In genomic region chr5:172658391-172658790, GRCh38 we compare ENCODE assay signal across 18 cellular contexts. TPM values are rescaled to one million over a fixed set of nuclear protein-coding genes. Genes with fewer than 3 reads are reported as not detected.
A peak's percentile ranks its signal among the peaks of the same experiment; 100 is the strongest.
DNase-seq lines count a peak whose midpoint lies in the region; ATAC-seq and TF ChIP-seq lines count a peak whose summit lies in the region.
"Had no signal": no experiment of that assay in that cellular context is flagged by ENCODE, and none has a peak within 500 bp of the region (broad histone marks: within the 10 kb centered on the region; RNA-seq: fewer than 3 reads in every experiment).

No MANE protein-coding gene starts in this region.

- H3K27me3 ChIP-seq in breast epithelium (no peaks in the 10 kb centered on the region), esophagus squamous epithelium (no peaks in the 10 kb centered on the region), neuronal stem cell (ENCODE audit: control insufficient read depth in 3 of 3, insufficient read depth in 3 of 3, low read depth in 1 of 3, low read length in 3 of 3) (no peaks in the 10 kb centered on the region), transverse colon (no peaks in the 10 kb centered on the region)

- H3K36me3 ChIP-seq in breast epithelium: no peaks in the 10 kb centered on the region
- peaks cover 0 to 21% (median 0%) of the 10 kb centered on the region in 3 donors for H3K36me3 ChIP-seq in esophagus squamous epithelium
- H3K36me3 ChIP-seq in neuronal stem cell (replicated peaks in 1 of 2; ENCODE audit: control insufficient read depth in 2 of 2, insufficient read depth in 2 of 2, low read length in 2 of 2): peaks cover 0 to 3% of the 10 kb centered on the region in 2 donors
- H3K36me3 ChIP-seq in transverse colon: no peaks in the 10 kb centered on the region

- no peaks in the 10 kb centered on the region for H3K9me3 Mint-ChIP-seq in MCF 10A (ENCODE audit: unreplicated experiment)

- no peak for DNase-seq in breast epithelium (ENCODE audit: low spot score in 2 of 2)
- DNase-seq in MCF 10A (ENCODE audit: unreplicated experiment): no peak
- no peak for DNase-seq in esophagus squamous epithelium (lab: John Stamatoyannopoulos, UW)
- no peak for DNase-seq in neuronal stem cell (ENCODE audit: low spot score)
- DNase-seq in transverse colon: no peak
- no peak for DNase-seq in NCI-H1417 (lab: John Stamatoyannopoulos, UW)
- DNase-seq in activated gamma-delta T cell treated with Interleukin-2 at 50 U/mL for 16 hours: no peak
- DNase-seq: 8988T; CD4-positive, alpha-beta T cell; DMS79 treated with DMSO at 0.1 percent for 48 hours; effector memory CD8-positive, alpha-beta T cell; foreskin fibroblast; KBM-7; NCI-H1092; NCI-H748 treated with DMSO at 0.1 percent for 48 hours had no signal

- TF ChIP-seq CTCF in breast epithelium (IDR thresholded peaks at IDR 0.05) (no peak), MCF 10A (IDR thresholded peaks at IDR 0.05; ENCODE audit: unreplicated experiment) (no peak), esophagus squamous epithelium (IDR thresholded peaks at IDR 0.05) (no peak), transverse colon (IDR thresholded peaks at IDR 0.05) (no peak)

- H3K4me1 ChIP-seq in breast epithelium (no peaks in the 10 kb centered on the region), esophagus squamous epithelium (peaks cover 18 to 74% (median 50%) of the 10 kb centered on the region in 3 donors), neuronal stem cell (ENCODE audit: control insufficient read depth in 2 of 2, insufficient read depth in 1 of 2, low read depth in 1 of 2, low read length in 2 of 2) (peaks cover 19 to 23% of the 10 kb centered on the region in 2 donors), transverse colon (peaks cover 33 to 53% (median 38%) of the 10 kb centered on the region in 4 donors)

- WGBS in esophagus squamous epithelium, 2 donors: 68 to 75% methylated on average over 4 to 8 of the region's 8 CpGs
- WGBS in neuronal stem cell (ENCODE audit: extremely low coverage in 2 of 2, insufficient read length in 2 of 2, insufficient replicate concordance in 1 of 2), 2 donors: no CpG with 5 or more reads among the region's 8 CpGs
- WGBS in transverse colon (ENCODE audit: low coverage in 1 of 2), 2 donors: 64% methylated on average over 7 of the region's 8 CpGs; no CpG with 5 or more reads in 1 of the 2 donors

- peaks cover 5% of the 10 kb centered on the region for H3K79me1 ChIP-seq in neuronal stem cell (ENCODE audit: low read depth, low read length)

- TF ChIP-seq EP300 in transverse colon (IDR thresholded peaks at IDR 0.05; ENCODE audit: low read depth): no peak

- peaks cover 15% of the 10 kb centered on the region for H3K4me1 Mint-ChIP-seq in MCF 10A (ENCODE audit: insufficient read depth, unreplicated experiment)

- no peak overlapping the region for H3K4me2 ChIP-seq in neuronal stem cell (ENCODE audit: insufficient read depth, low read length, poor library complexity, severe bottlenecking)

- H3K9ac ChIP-seq in neuronal stem cell (ENCODE audit: low read depth, low read length, poor library complexity): no peak overlapping the region

- H3K27me3 Mint-ChIP-seq in MCF 10A (ENCODE audit: insufficient read depth, unreplicated experiment): no peaks in the 10 kb centered on the region
- H3K27me3 Mint-ChIP-seq: CD4-positive, alpha-beta T cell had no signal

- H3K27ac Mint-ChIP-seq in MCF 10A (ENCODE audit: low read depth, unreplicated experiment): no peak overlapping the region
- H3K27ac Mint-ChIP-seq: CD4-positive, alpha-beta T cell; WTC11 had no signal

- H3K27ac ChIP-seq in breast epithelium: peak overlapping the region; percentile 65 to 85
- peak overlapping the region; percentile 72 to 90 (median 88) for H3K27ac ChIP-seq in esophagus squamous epithelium
- H3K27ac ChIP-seq in neuronal stem cell (replicated peaks; ENCODE audit: low read length): peak overlapping the region; percentile 6
- H3K27ac ChIP-seq in transverse colon: peak overlapping the region; percentile 86 to 94 (median 90)
- H3K27ac ChIP-seq: HL-60 had no signal

- in situ Hi-C loops in transverse colon (cut with MboI; ENCODE audit: low pct_ligation_motif_present in 1 of 4, low pct_unique_long_range_greater_than_20kb in 1 of 4, low sequenced_read_pairs in 3 of 4): no loop called here

- POLR2A ChIA-PET in MCF 10A (lab: Yijun Ruan, JAX): interaction anchor here (0.6 to 1.6 kb wide), 2 partner anchors 21 to 96 kb away, joined by 3 to 4 read pairs; no protein-coding TSS in a partner anchor

- no peak overlapping the region for H2AFZ ChIP-seq in neuronal stem cell (ENCODE audit: low read length)

- no peak for ATAC-seq in HG03196 (IDR thresholded peaks at IDR 0.05; ENCODE audit: unreplicated experiment)
- ATAC-seq: effector memory CD8-positive, alpha-beta T cell; WTC11 had no signal

- no peak overlapping the region for H4K91ac ChIP-seq in neuronal stem cell (ENCODE audit: low read depth, low read length, poor library complexity)

- intact Hi-C loops in breast epithelium (cut with DNase I; ENCODE audit: low total_unique reads): no loop called here
- intact Hi-C loops in MCF 10A (cut with micrococcal nuclease): no loop called here
- intact Hi-C loops in esophagus squamous epithelium (cut with DNase I): no loop called here
- intact Hi-C loops in transverse colon (cut with DNase I; ENCODE audit: low total_unique reads): loop anchor here (5.0 kb wide), 1 partner anchor 101 kb away; no protein-coding TSS in a partner anchor

- H3K4me3 ChIP-seq in breast epithelium: no peak overlapping the region
- no peak overlapping the region for H3K4me3 ChIP-seq in esophagus squamous epithelium
- H3K4me3 ChIP-seq in neuronal stem cell (ENCODE audit: low read length in 2 of 2): no peak overlapping the region
- no peak overlapping the region for H3K4me3 ChIP-seq in transverse colon

- no peak overlapping the region for H3K4ac ChIP-seq in neuronal stem cell (ENCODE audit: low read length)

- H3K9me3 ChIP-seq in breast epithelium (peaks cover 14 to 17% of the 10 kb centered on the region in 2 donors), esophagus squamous epithelium (peaks cover 0 to 16% (median 11%) of the 10 kb centered on the region in 3 donors), neuronal stem cell (replicated peaks in 1 of 2; ENCODE audit: control insufficient read depth in 2 of 2, insufficient read depth in 1 of 2, low read depth in 1 of 2, low read length in 2 of 2) (peaks cover 3 to 15% of the 10 kb centered on the region in 2 donors), transverse colon (no peaks in the 10 kb centered on the region)

- peak overlapping the region; percentile 68 for H3K18ac ChIP-seq in neuronal stem cell (ENCODE audit: low read length)

- CTCF ChIA-PET in MCF 10A (lab: Yijun Ruan, JAX): interaction anchor here (1.0 to 2.5 kb wide), 5 partner anchors 15 to 618 kb away, joined by 3 to 10 read pairs (median 3); no protein-coding TSS in a partner anchor

- H4K8ac ChIP-seq in neuronal stem cell (ENCODE audit: low read depth, low read length): no peak overlapping the region

- no peak overlapping the region for H3K14ac ChIP-seq in neuronal stem cell (ENCODE audit: low read length)

- peak overlapping the region; percentile 28 for H2BK15ac ChIP-seq in neuronal stem cell (ENCODE audit: low read length)

- no peak for TF ChIP-seq POLR2A in breast epithelium (IDR thresholded peaks at IDR 0.05)
- no peak for TF ChIP-seq POLR2A in esophagus squamous epithelium (IDR thresholded peaks at IDR 0.05)
- TF ChIP-seq POLR2A in transverse colon (IDR thresholded peaks at IDR 0.05): no peak

- no TSS peak for BruUV-seq in MCF 10A (replicated peaks; lab: Mats Ljungman, UMichigan)

- H2BK5ac ChIP-seq in neuronal stem cell (ENCODE audit: low read length): no peak overlapping the region

- H3K4me3 Mint-ChIP-seq in MCF 10A (ENCODE audit: unreplicated experiment): no peak overlapping the region
- H3K4me3 Mint-ChIP-seq: CD4-positive, alpha-beta T cell; effector memory CD8-positive, alpha-beta T cell; WTC11 had no signal

- no peak overlapping the region for H3K23ac ChIP-seq in neuronal stem cell (ENCODE audit: low read depth, low read length, poor library complexity)

- no peak overlapping the region for H2BK120ac ChIP-seq in neuronal stem cell (ENCODE audit: low read depth, low read length)

- no peak overlapping the region for H2BK12ac ChIP-seq in neuronal stem cell (ENCODE audit: low read length)

- no peaks in the 10 kb centered on the region for H3K36me3 Mint-ChIP-seq in MCF 10A (ENCODE audit: insufficient read depth, unreplicated experiment)

- H2AK5ac ChIP-seq in neuronal stem cell (ENCODE audit: low read depth, low read length): peak overlapping the region; percentile 73

RNA-seq across cellular contexts. Expression of gene NEURL1B, which starts 17.3 kb away (rescaled TPM):
- total RNA-seq in breast epithelium: 10 to 100 TPM in 1 of 3 donors, 1 to 10 TPM in 2; 6.3 to 17.0 (median 9.9) TPM
- 4.8 and 7.6 TPM in 2 replicates for total RNA-seq in MCF 10A (2022)
- total RNA-seq in esophagus squamous epithelium: 10 to 100 TPM; 11.9 to 18.8 (median 15.6) TPM
- polyA plus RNA-seq in neuronal stem cell (2013, experiment 1 of 2): 8.1 TPM
- polyA plus RNA-seq in neuronal stem cell (2013, experiment 2 of 2): 8.2 TPM
- total RNA-seq in transverse colon: 100 to 1,000 TPM in 2 of 4 donors, 10 to 100 TPM in 2; 74.6 to 168 (median 94.5) TPM

Comparison
In these comparisons a context has a peak if more than half of its experiments do, and no peak if none do; other contexts are left out.
1. H3K27ac ChIP-seq: peak in every context shown above with its lines; median percentile 90 in transverse colon; 88 in esophagus squamous epithelium; 75 in breast epithelium; 6 in neuronal stem cell.